In the genomic region with DNA sequence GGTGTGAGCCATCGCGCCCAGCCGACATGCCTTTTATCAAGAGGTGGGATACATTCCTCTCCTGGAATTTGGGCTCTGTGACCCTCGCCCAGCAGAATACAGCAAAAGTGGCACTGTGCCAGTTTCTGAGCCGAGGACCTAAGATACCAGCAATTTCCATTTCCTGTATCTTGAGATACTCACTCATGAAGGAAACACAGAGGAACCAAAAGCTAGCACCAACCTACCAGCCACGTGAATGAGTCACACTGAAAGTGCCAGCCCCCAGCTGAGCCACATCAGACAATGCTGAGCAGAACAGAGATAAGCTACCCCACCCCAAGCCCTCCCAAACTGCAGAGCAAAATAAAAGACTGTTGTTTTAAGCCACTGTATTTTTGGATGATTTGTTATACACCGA, we compare ENCODE assay signal across 9 cellular contexts. TPM values are rescaled to one million over a fixed set of nuclear protein-coding genes. Genes with fewer than 3 reads are reported as not detected.
DNase-seq lines count a peak whose midpoint lies in the region; ATAC-seq and TF ChIP-seq lines count a peak whose summit lies in the region.
"Had no signal": no experiment of that assay in that cellular context is flagged by ENCODE, and none has a peak within 500 bp of the region (broad histone marks: within the 10 kb centered on the region; RNA-seq: fewer than 3 reads in every experiment).

No MANE protein-coding gene starts in this region.

- no peak overlapping the region for H3K4me3 Mint-ChIP-seq in memory B cell

- no peaks in the 10 kb centered on the region for H3K9me3 ChIP-seq in testis

- no peaks in the 10 kb centered on the region for H3K36me3 ChIP-seq in testis (ENCODE audit: low read depth, missing control alignments)

- H3K4me3 ChIP-seq in testis, result no peak overlapping the region

- 69 to 75% methylated on average over 7 of the region's 7 CpGs for WGBS in testis, 2 donors

- H3K27ac Mint-ChIP-seq in memory B cell, result peak overlapping the region; percentile 63

- peaks cover 15% of the 10 kb centered on the region for H3K36me3 Mint-ChIP-seq in memory B cell

- ATAC-seq in GM18867 (IDR thresholded peaks at IDR 0.05; ENCODE audit: unreplicated experiment) (peak; percentile 99), HG02973 (IDR thresholded peaks at IDR 0.05; ENCODE audit: unreplicated experiment) (peak; percentile 88), memory B cell (ENCODE audit: low read depth) (peak; percentile 60)

- TF ChIP-seq CTCF in testis (IDR thresholded peaks at IDR 0.05), result no peak

- no peak overlapping the region for H3K27ac ChIP-seq in testis
- H3K27ac ChIP-seq: VCaP had no signal

- intact Hi-C loops in testis (cut with DNase I; ENCODE audit: low total_unique reads), result no loop called here

- H3K27me3 Mint-ChIP-seq in memory B cell, result no peaks in the 10 kb centered on the region

- no peaks in the 10 kb centered on the region for H3K4me1 ChIP-seq in testis

- H3K9me3 Mint-ChIP-seq in memory B cell, result no peaks in the 10 kb centered on the region

- DNase-seq in RPMI7951 (ENCODE audit: low read depth) (peak; percentile 73), memory B cell (ENCODE audit: low spot score in 2 of 2) (no peak), testis (peak; percentile 40), NCI-H2171 (lab: John Stamatoyannopoulos, UW) (no peak), NCI-H345 (lab: John Stamatoyannopoulos, UW) (no peak)
- DNase-seq in activated effector memory CD4-positive, alpha-beta T cell treated with anti-CD3 and anti-CD28 coated beads, Interleukin-2, amount 50 U/mL, for 16 hours, result peak; percentile 92

- H3K27me3 ChIP-seq in testis, result no peaks in the 10 kb centered on the region

- no peak for TF ChIP-seq POLR2A in testis (IDR thresholded peaks at IDR 0.05)

- H3K4me1 Mint-ChIP-seq in memory B cell, result no peaks in the 10 kb centered on the region

RNA-seq across cellular contexts. Expression of a gene that starts 56.3 kb away (rescaled TPM):
- total RNA-seq in RPMI7951 (2014; rRNA removed; shearing (Covaris generic)), result 12.7 and 13.5 TPM in 2 replicates
- total RNA-seq in testis, result 10 to 100 TPM; 62.6 to 72.0 TPM
- 60.1 TPM for polyA plus RNA-seq in testis (ENCODE audit: insufficient read depth, low read depth, low replicate concordance)

Comparison
In these comparisons a context has a peak if more than half of its experiments do, and no peak if none do; other contexts are left out.
1. DNase-seq: peak in RPMI7951 (single experiment), activated effector memory CD4-positive, alpha-beta T cell treated with anti-CD3 and anti-CD28 coated beads, Interleukin-2, amount 50 U/mL, for 16 hours (single experiment) and testis (single experiment); none in memory B cell (0 of 2), NCI-H2171 (single experiment) and NCI-H345 (single experiment).
2. Peak in every context shown above with its lines, with median percentiles within 50 percentile points of each other: ATAC-seq.